35 cellular contexts compared by ENCODE assay signal in the genomic region with DNA sequence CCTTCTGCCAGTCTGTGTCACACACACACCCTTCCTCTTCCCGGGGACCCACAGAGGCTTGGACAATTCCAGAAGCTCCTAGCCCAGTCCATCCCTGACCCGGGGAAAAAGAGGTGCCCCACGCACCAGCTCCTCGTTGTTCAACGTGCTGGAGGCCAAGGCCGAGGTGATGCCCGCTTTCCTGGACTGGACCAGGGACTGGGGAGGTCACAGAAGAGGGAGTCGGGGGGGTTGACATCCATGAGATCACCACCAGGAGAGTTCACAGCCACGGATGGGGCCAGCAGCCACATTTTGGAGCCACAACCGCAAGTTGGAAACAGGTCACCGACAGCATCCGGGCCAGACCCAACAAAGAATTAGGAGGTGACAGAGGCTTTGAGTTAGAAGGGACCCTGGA. TPM values are rescaled to one million over a fixed set of nuclear protein-coding genes. Genes with fewer than 3 reads are reported as not detected.
"Had no signal": no experiment of that assay in that cellular context is flagged by ENCODE, and none has a peak within 500 bp of the region (broad histone marks: within the 10 kb centered on the region; RNA-seq: fewer than 3 reads in every experiment).

No MANE protein-coding gene starts in this region.

- H3K27ac Mint-ChIP-seq: activated B cell treated with CpG ODN at 0.5 μM for 24 hours; activated CD4-positive, alpha-beta memory T cell treated with anti-CD3 and anti-CD28 coated beads for 36 hours; activated CD4-positive, alpha-beta T cell treated with anti-CD3 and anti-CD28 coated beads, Interleukin-2, amount 10 ng/mL, durations not matched to agents 24 days and 14 days; activated CD8-positive, alpha-beta T cell treated with anti-CD3 and anti-CD28 coated beads for 36 hours; activated naive CD4-positive, alpha-beta T cell treated with anti-CD3 and anti-CD28 coated beads for 36 hours; activated naive CD4-positive, alpha-beta T cell treated with anti-CD3 and anti-CD28 coated beads, Interleukin-2, amount 50 U/mL, for 72 hours; activated naive CD8-positive, alpha-beta T cell treated with anti-CD3 and anti-CD28 coated beads for 36 hours; activated T-cell treated with anti-CD3 and anti-CD28 coated beads, Interleukin-2, amount 50 U/mL, for 72 hours; activated T-helper 1 cell treated with anti-CD3 and anti-CD28 coated beads, Interleukin-12 subunit alpha, Interleukin-12 subunit beta, Interleukin-2, Interleukin-4 antibody, amounts not matched to agents 30 ng/mL and 10 ng/mL and 1 ng/mL, durations not matched to agents 14 hours and 24 hours and 36 hours; activated T-helper 17 cell treated with anti-CD3 and anti-CD28 coated beads, Interleukin-2, amount 50 U/mL, for 72 hours; T-helper 1 cell treated with Interleukin-12 subunit alpha and Interleukin-12 subunit beta and Interleukin-4 antibody, amounts not matched to agents 30 μg/mL and 1 μg/mL, for 36 hours; T-helper 2 cell treated with Interferon-gamma antibody and Interleukin-4, amounts not matched to agents 5 μg/mL and 100 μg/mL, for 36 hours had no signal

- ATAC-seq: activated CD8-positive, alpha-beta T cell treated with anti-CD3 and anti-CD28 coated beads for 36 hours; activated naive CD4-positive, alpha-beta T cell treated with anti-CD3 and anti-CD28 coated beads, Interleukin-2, amount 50 U/mL, for 72 hours; activated T-cell treated with anti-CD3 and anti-CD28 coated beads, Interleukin-2, amount 50 U/mL, for 4 hours; activated T-cell treated with anti-CD3 and anti-CD28 coated beads, Interleukin-2, amount 50 U/mL, for 72 hours; activated T-helper 17 cell treated with anti-CD3 and anti-CD28 coated beads, Interleukin-2, amount 50 U/mL, for 72 hours; body of pancreas had no signal

- H3K9me3 ChIP-seq: adrenal gland, body of pancreas, breast epithelium had no signal

- H3K4me3 ChIP-seq: adrenal gland, body of pancreas, breast epithelium had no signal

- DNase-seq: activated B cell treated with CpG ODN at 0.5 μM for 24 hours; activated CD4-positive, alpha-beta memory T cell treated with anti-CD3 and anti-CD28 coated beads for 36 hours; activated CD4-positive, alpha-beta T cell treated with anti-CD3 and anti-CD28 coated beads for 4 hours; activated CD4-positive, alpha-beta T cell treated with anti-CD3 and anti-CD28 coated beads, Interleukin-2, amount 10 ng/mL, durations not matched to agents 24 days and 14 days; activated CD4-positive, alpha-beta T cell treated with anti-CD3 and anti-CD28 coated beads, Interleukin-2, amount 50 U/mL, for 1 hour; activated CD4-positive, alpha-beta T cell treated with anti-CD3 and anti-CD28 coated beads, Interleukin-2, amount 50 U/mL, for 4 hours; activated CD4-positive, CD25-positive, alpha-beta regulatory T cell treated with anti-CD3 and anti-CD28 coated beads, Interleukin-2, amount 50 U/mL, for 72 hours; activated CD8-positive, alpha-beta memory T cell treated with anti-CD3 and anti-CD28 coated beads, Interleukin-2, amount 50 U/mL, for 4 hours; activated CD8-positive, alpha-beta T cell treated with anti-CD3 and anti-CD28 coated beads for 36 hours; activated gamma-delta T cell treated with Interleukin-2 at 50 U/mL for 16 hours; activated naive CD4-positive, alpha-beta T cell; activated naive CD4-positive, alpha-beta T cell treated with anti-CD3 and anti-CD28 coated beads for 36 hours; activated naive CD4-positive, alpha-beta T cell treated with anti-CD3 and anti-CD28 coated beads, Interleukin-2, amount 50 U/mL, for 16 hours; activated naive CD8-positive, alpha-beta T cell treated with anti-CD3 and anti-CD28 coated beads for 36 hours; activated T-cell treated with anti-CD3 and anti-CD28 coated beads for 4 hours; activated T-cell treated with anti-CD3 and anti-CD28 coated beads, Interleukin-2, amount 50 U/mL, for 1 hour; activated T-cell treated with anti-CD3 and anti-CD28 coated beads, Interleukin-2, amount 50 U/mL, for 4 hours; activated T-cell treated with anti-CD3 and anti-CD28 coated beads, Interleukin-2, amount 50 U/mL, for 72 hours; adrenal gland; amniotic stem cell; body of pancreas; brain microvascular endothelial cell; central memory CD4-positive, alpha-beta T cell; T-helper 1 cell; T-helper 2 cell; T-helper 9 cell had no signal

- H3K36me3 ChIP-seq: adrenal gland, brain microvascular endothelial cell, breast epithelium had no signal

- FAIRE-seq: astrocyte, TTC549 had no signal

- H3K27me3 Mint-ChIP-seq: activated CD4-positive, alpha-beta T cell treated with anti-CD3 and anti-CD28 coated beads, Interleukin-2, amount 10 ng/mL, durations not matched to agents 24 days and 14 days had no signal

- H3K9me3 Mint-ChIP-seq: activated B cell treated with CpG ODN at 0.5 μM for 24 hours; activated CD4-positive, alpha-beta memory T cell treated with anti-CD3 and anti-CD28 coated beads for 36 hours; activated CD4-positive, alpha-beta T cell treated with anti-CD3 and anti-CD28 coated beads, Interleukin-2, amount 10 ng/mL, durations not matched to agents 24 days and 14 days; activated CD8-positive, alpha-beta T cell treated with anti-CD3 and anti-CD28 coated beads for 36 hours; activated naive CD4-positive, alpha-beta T cell treated with anti-CD3 and anti-CD28 coated beads for 36 hours; activated naive CD4-positive, alpha-beta T cell treated with anti-CD3 and anti-CD28 coated beads, Interleukin-2, amount 50 U/mL, for 72 hours; activated naive CD8-positive, alpha-beta T cell treated with anti-CD3 and anti-CD28 coated beads for 36 hours; activated T-cell treated with anti-CD3 and anti-CD28 coated beads, Interleukin-2, amount 50 U/mL, for 4 hours; activated T-cell treated with anti-CD3 and anti-CD28 coated beads, Interleukin-2, amount 50 U/mL, for 72 hours; activated T-helper 1 cell treated with anti-CD3 and anti-CD28 coated beads, Interleukin-12 subunit alpha, Interleukin-12 subunit beta, Interleukin-2, Interleukin-4 antibody, amounts not matched to agents 30 ng/mL and 10 ng/mL and 1 ng/mL, durations not matched to agents 14 hours and 24 hours and 36 hours; activated T-helper 17 cell treated with anti-CD3 and anti-CD28 coated beads, Interleukin-2, amount 50 U/mL, for 72 hours; T-helper 1 cell treated with Interleukin-12 subunit alpha and Interleukin-12 subunit beta and Interleukin-4 antibody, amounts not matched to agents 30 μg/mL and 1 μg/mL, for 36 hours; T-helper 2 cell treated with Interferon-gamma antibody and Interleukin-4, amounts not matched to agents 5 μg/mL and 100 μg/mL, for 36 hours had no signal

- H3K4me1 ChIP-seq: adrenal gland, body of pancreas, breast epithelium had no signal

- H3K36me3 Mint-ChIP-seq: activated CD4-positive, alpha-beta memory T cell treated with anti-CD3 and anti-CD28 coated beads for 36 hours; activated naive CD4-positive, alpha-beta T cell treated with anti-CD3 and anti-CD28 coated beads, Interleukin-2, amount 50 U/mL, for 72 hours; activated naive CD8-positive, alpha-beta T cell treated with anti-CD3 and anti-CD28 coated beads for 36 hours had no signal

- H3K27ac ChIP-seq: adrenal gland, body of pancreas, brain microvascular endothelial cell, breast epithelium, VCaP had no signal

- H3K27me3 ChIP-seq: adrenal gland, body of pancreas, brain microvascular endothelial cell had no signal

- H3K4me3 Mint-ChIP-seq: activated B cell treated with CpG ODN at 0.5 μM for 24 hours; activated CD4-positive, alpha-beta memory T cell treated with anti-CD3 and anti-CD28 coated beads for 36 hours; activated CD4-positive, alpha-beta T cell treated with anti-CD3 and anti-CD28 coated beads, Interleukin-2, amount 10 ng/mL, durations not matched to agents 24 days and 14 days; activated CD8-positive, alpha-beta T cell treated with anti-CD3 and anti-CD28 coated beads for 36 hours; activated naive CD4-positive, alpha-beta T cell treated with anti-CD3 and anti-CD28 coated beads for 36 hours; activated naive CD8-positive, alpha-beta T cell treated with anti-CD3 and anti-CD28 coated beads for 36 hours; activated T-cell treated with anti-CD3 and anti-CD28 coated beads, Interleukin-2, amount 50 U/mL, for 4 hours; activated T-cell treated with anti-CD3 and anti-CD28 coated beads, Interleukin-2, amount 50 U/mL, for 72 hours; activated T-helper 1 cell treated with anti-CD3 and anti-CD28 coated beads, Interleukin-12 subunit alpha, Interleukin-12 subunit beta, Interleukin-2, Interleukin-4 antibody, amounts not matched to agents 30 ng/mL and 10 ng/mL and 1 ng/mL, durations not matched to agents 14 hours and 24 hours and 36 hours; activated T-helper 17 cell treated with anti-CD3 and anti-CD28 coated beads, Interleukin-2, amount 50 U/mL, for 72 hours; T-helper 1 cell treated with Interleukin-12 subunit alpha and Interleukin-12 subunit beta and Interleukin-4 antibody, amounts not matched to agents 30 μg/mL and 1 μg/mL, for 36 hours; T-helper 2 cell treated with Interferon-gamma antibody and Interleukin-4, amounts not matched to agents 5 μg/mL and 100 μg/mL, for 36 hours had no signal

- H3K4me1 Mint-ChIP-seq: activated B cell treated with CpG ODN at 0.5 μM for 24 hours; activated CD4-positive, alpha-beta T cell treated with anti-CD3 and anti-CD28 coated beads, Interleukin-2, amount 10 ng/mL, durations not matched to agents 24 days and 14 days; activated naive CD8-positive, alpha-beta T cell treated with anti-CD3 and anti-CD28 coated beads for 36 hours; activated T-helper 17 cell treated with anti-CD3 and anti-CD28 coated beads, Interleukin-2, amount 50 U/mL, for 72 hours had no signal

RNA-seq across cellular contexts. Expression of gene UNC13A, which starts 39.4 kb away (rescaled TPM):
- total RNA-seq: activated CD8-positive, alpha-beta T cell treated with anti-CD3 and anti-CD28 coated beads for 36 hours; activated T-helper 1 cell treated with anti-CD3 and anti-CD28 coated beads, Interleukin-12 subunit alpha, Interleukin-12 subunit beta, Interleukin-2, Interleukin-4 antibody, amounts not matched to agents 30 ng/mL and 10 ng/mL and 1 ng/mL, durations not matched to agents 14 hours and 24 hours and 36 hours had no signal
